ENCODE assay signal across 8 cellular contexts in the genomic region with DNA sequence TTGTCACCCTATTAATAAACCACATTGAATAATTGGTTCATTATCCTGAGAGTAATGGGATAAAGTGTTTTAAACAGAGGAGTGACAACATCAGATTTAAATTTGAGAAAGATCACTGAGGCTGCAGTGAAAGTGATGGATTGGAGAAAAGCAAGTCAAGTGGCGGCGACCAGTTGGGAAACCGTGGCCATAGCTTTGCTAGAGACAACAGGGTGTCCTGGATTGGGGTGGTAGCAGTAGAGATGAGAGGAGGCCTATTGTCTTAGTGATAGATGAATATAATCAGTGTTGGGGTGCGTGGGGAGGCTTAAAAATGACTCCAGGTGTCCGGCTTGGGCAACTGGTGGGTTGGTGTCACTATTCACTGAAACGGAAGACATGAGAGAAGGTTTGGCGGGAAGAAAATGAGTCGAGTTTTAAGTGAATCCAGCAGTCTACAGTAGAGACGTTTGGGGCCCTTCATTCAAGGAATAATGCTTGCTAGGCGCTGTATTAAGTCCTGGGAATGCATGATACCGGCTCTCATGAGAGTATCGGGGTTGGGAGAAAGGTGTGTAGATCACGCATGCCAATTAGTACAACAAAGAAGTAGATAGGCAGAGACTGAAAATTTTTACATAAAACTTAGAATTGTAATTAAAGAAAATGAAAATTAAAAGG. TPM values are rescaled to one million over a fixed set of nuclear protein-coding genes. Genes with fewer than 3 reads are reported as not detected.
DNase-seq lines count a peak whose midpoint lies in the region; ATAC-seq and TF ChIP-seq lines count a peak whose summit lies in the region.

No MANE protein-coding gene starts in this region.

- no peak for TF ChIP-seq CTCF in MCF 10A (IDR thresholded peaks at IDR 0.05; ENCODE audit: unreplicated experiment)

- peaks cover 20% of the 10 kb centered on the region for H3K4me1 Mint-ChIP-seq in MCF 10A (ENCODE audit: insufficient read depth, unreplicated experiment)

- H3K4me3 ChIP-seq in BLaER1 treated with 17β-estradiol and CSF1 and Interleukin-3, amounts not matched to agents 10 nM and 100 nM = peak overlapping the region; percentile 65 to 88 (median 78)
- H3K4me3 ChIP-seq in Karpas-422 (ENCODE audit: low read length) = peak overlapping the region; percentile 75
- H3K4me3 ChIP-seq in mesodermal cell (ENCODE audit: extremely low read depth, insufficient read depth, low read length, poor library complexity, severe bottlenecking) = peak overlapping the region; percentile 76

- peak overlapping the region; percentile 63 to 85 (median 81); a peak in 21 of 22 replicates for H3K27ac ChIP-seq in BLaER1 treated with 17β-estradiol and CSF1 and Interleukin-3, amounts not matched to agents 10 nM and 100 nM
- H3K27ac ChIP-seq in Karpas-422 (ENCODE audit: low read length) (no peak overlapping the region), mesodermal cell (ENCODE audit: low read depth, low read length, severe bottlenecking) (no peak overlapping the region)

- ATAC-seq in GM19035 (IDR thresholded peaks at IDR 0.05; ENCODE audit: unreplicated experiment) (no peak), HG02938 (IDR thresholded peaks at IDR 0.05; ENCODE audit: unreplicated experiment) (no peak), sciatic nerve (no peak), HG02571 (IDR thresholded peaks at IDR 0.05; ENCODE audit: unreplicated experiment) (no peak)

- no peaks in the 10 kb centered on the region for H3K9me3 Mint-ChIP-seq in MCF 10A (ENCODE audit: unreplicated experiment)

- peak overlapping the region; percentile 79 to 90 (median 86) for H3K9ac ChIP-seq in BLaER1 treated with 17β-estradiol and CSF1 and Interleukin-3, amounts not matched to agents 10 nM and 100 nM
- H3K9ac ChIP-seq in Karpas-422 (ENCODE audit: low read length) = peak overlapping the region; percentile 74

- H3K27me3 Mint-ChIP-seq in MCF 10A (ENCODE audit: insufficient read depth, unreplicated experiment) = no peaks in the 10 kb centered on the region

- peaks cover 21 to 33% (median 22%) of the 10 kb centered on the region in 10 experiments for H3K4me1 ChIP-seq in BLaER1 treated with 17β-estradiol and CSF1 and Interleukin-3, amounts not matched to agents 10 nM and 100 nM
- H3K4me1 ChIP-seq in Karpas-422 (ENCODE audit: low read length) = peaks cover 15% of the 10 kb centered on the region
- no peaks in the 10 kb centered on the region for H3K4me1 ChIP-seq in mesodermal cell (ENCODE audit: control insufficient read depth, insufficient read depth, low read length, poor library complexity, severe bottlenecking)

- DNase-seq in Karpas-422 (no peak), MCF 10A (ENCODE audit: unreplicated experiment) (peak; percentile 14), sciatic nerve (ENCODE audit: low spot score) (no peak)

- WGBS in mesodermal cell (ENCODE audit: insufficient coverage in 2 of 2), 2 experiments = 27% methylated on average over 8 to 10 of the region's 13 CpGs

- BruUV-seq in MCF 10A (replicated peaks; lab: Mats Ljungman, UMichigan) = TSS peak; percentile 48

- CTCF ChIA-PET in MCF 10A (lab: Yijun Ruan, JAX) = interaction anchor here (0.6 to 1.7 kb wide), 3 partner anchors 16 to 344 kb away, joined by 3 to 5 read pairs (median 4); no protein-coding TSS in a partner anchor

- no peak overlapping the region for H2AFZ ChIP-seq in Karpas-422 (ENCODE audit: low read length)

- peak overlapping the region; percentile 80 for H3K27ac Mint-ChIP-seq in MCF 10A (ENCODE audit: low read depth, unreplicated experiment)

- H3K9me3 ChIP-seq in BLaER1 treated with 17β-estradiol and CSF1 and Interleukin-3, amounts not matched to agents 10 nM and 100 nM (replicated peaks in 1 of 11) = no peaks in the 10 kb centered on the region
- H3K9me3 ChIP-seq in Karpas-422 (ENCODE audit: low read length) (no peaks in the 10 kb centered on the region), mesodermal cell (ENCODE audit: control insufficient read depth, low read length) (no peaks in the 10 kb centered on the region)

- H3K36me3 Mint-ChIP-seq in MCF 10A (ENCODE audit: insufficient read depth, unreplicated experiment) = peaks cover 44% of the 10 kb centered on the region

- intact Hi-C loops in MCF 10A (cut with micrococcal nuclease) = no loop called here
- intact Hi-C loops in sciatic nerve (cut with DNase I) = no loop called here

- H3K9me2 ChIP-seq in Karpas-422 (replicated peaks; ENCODE audit: insufficient read depth, low read length) = no peaks in the 10 kb centered on the region

- peak overlapping the region; percentile 77 for H3K4me3 Mint-ChIP-seq in MCF 10A (ENCODE audit: unreplicated experiment)

- no peaks in the 10 kb centered on the region for H3K27me3 ChIP-seq in BLaER1 treated with 17β-estradiol and CSF1 and Interleukin-3, amounts not matched to agents 10 nM and 100 nM
- H3K27me3 ChIP-seq in Karpas-422 (ENCODE audit: low read length) = no peaks in the 10 kb centered on the region

- H4K20me1 ChIP-seq in BLaER1 treated with 17β-estradiol and CSF1 and Interleukin-3, amounts not matched to agents 10 nM and 100 nM = no peaks in the 10 kb centered on the region
- no peaks in the 10 kb centered on the region for H4K20me1 ChIP-seq in Karpas-422 (ENCODE audit: insufficient read depth, low read depth, low read length)

- peaks cover 27 to 43% (median 36%) of the 10 kb centered on the region in 11 experiments for H3K36me3 ChIP-seq in BLaER1 treated with 17β-estradiol and CSF1 and Interleukin-3, amounts not matched to agents 10 nM and 100 nM
- H3K36me3 ChIP-seq in Karpas-422 (ENCODE audit: insufficient read depth, low read length) (peaks cover 20% of the 10 kb centered on the region; the same call in 1 of the 2 replicates), mesodermal cell (ENCODE audit: control insufficient read depth, insufficient read depth, low read length) (peaks cover 34% of the 10 kb centered on the region)

- H3K4me2 ChIP-seq in BLaER1 treated with 17β-estradiol and CSF1 and Interleukin-3, amounts not matched to agents 10 nM and 100 nM = peak overlapping the region; percentile 82 to 99 (median 91)
- H3K4me2 ChIP-seq in Karpas-422 (ENCODE audit: low read depth, low read length, poor library complexity, severe bottlenecking) = peak overlapping the region; percentile 89

- POLR2A ChIA-PET in MCF 10A (lab: Yijun Ruan, JAX) = interaction anchor here (0.7 to 2.0 kb wide), 10 partner anchors 10 to 486 kb away, joined by 3 to 10 read pairs (median 5); partner anchors contain the start of genes GLT8D1 and SPCS1

- H3K79me2 ChIP-seq in Karpas-422 (ENCODE audit: low read length) = peaks cover 32% of the 10 kb centered on the region

RNA-seq across cellular contexts. Expression of gene NEK4, which starts 0.8 kb away (rescaled TPM):
- 20.5 and 44.1 TPM in 2 replicates for total RNA-seq in Karpas-422 (2014; rRNA removed; shearing (Covaris generic); ENCODE audit: low replicate concordance)
- 24.6 and 32.1 TPM in 2 replicates for total RNA-seq in MCF 10A (2022)
- 14.3 TPM for polyA plus RNA-seq in mesodermal cell (2013, experiment 1 of 2)
- 13.7 TPM for polyA plus RNA-seq in mesodermal cell (2013, experiment 2 of 2)
- total RNA-seq in sciatic nerve = 31.4 TPM

RNA-seq across cellular contexts. Expression of gene ITIH1, which starts 7.5 kb away (rescaled TPM):
- not detected in 2 replicates for total RNA-seq in Karpas-422 (2014; rRNA removed; shearing (Covaris generic); ENCODE audit: low replicate concordance)
- total RNA-seq in MCF 10A (2022) (not detected in 2 replicates), sciatic nerve (not detected)
- polyA plus RNA-seq in mesodermal cell (2013, experiment 1 of 2) = not detected
- not detected for polyA plus RNA-seq in mesodermal cell (2013, experiment 2 of 2)

RNA-seq across cellular contexts. Expression of gene ITIH3, which starts 24.7 kb away (rescaled TPM):
- total RNA-seq in Karpas-422 (2014; rRNA removed; shearing (Covaris generic); ENCODE audit: low replicate concordance) = not detected in 2 replicates
- total RNA-seq in MCF 10A (2022) = not detected in 2 replicates
- polyA plus RNA-seq in mesodermal cell (2013, experiment 1 of 2) = 0.11 TPM
- 0.35 TPM for polyA plus RNA-seq in mesodermal cell (2013, experiment 2 of 2)
- 22.0 TPM for total RNA-seq in sciatic nerve

Comparison
In these comparisons a context has a peak if more than half of its experiments do, and no peak if none do; other contexts are left out.
1. H3K27ac ChIP-seq: peak in BLaER1 treated with 17β-estradiol and CSF1 and Interleukin-3, amounts not matched to agents 10 nM and 100 nM (11 of 11); none in Karpas-422 (single experiment) and mesodermal cell (single experiment).
2. RNA of gene ITIH3, which starts 24.7 kb away (total RNA-seq): 22.0 TPM in sciatic nerve (single experiment); not detected in MCF 10A and not detected in Karpas-422; every median in the first group is over 10 times any median in the second.
3. Peak in every context shown above with its lines, with median percentiles within 50 percentile points of each other: H3K4me3 ChIP-seq.